8 cellular contexts compared by ENCODE assay signal in the genomic region with DNA sequence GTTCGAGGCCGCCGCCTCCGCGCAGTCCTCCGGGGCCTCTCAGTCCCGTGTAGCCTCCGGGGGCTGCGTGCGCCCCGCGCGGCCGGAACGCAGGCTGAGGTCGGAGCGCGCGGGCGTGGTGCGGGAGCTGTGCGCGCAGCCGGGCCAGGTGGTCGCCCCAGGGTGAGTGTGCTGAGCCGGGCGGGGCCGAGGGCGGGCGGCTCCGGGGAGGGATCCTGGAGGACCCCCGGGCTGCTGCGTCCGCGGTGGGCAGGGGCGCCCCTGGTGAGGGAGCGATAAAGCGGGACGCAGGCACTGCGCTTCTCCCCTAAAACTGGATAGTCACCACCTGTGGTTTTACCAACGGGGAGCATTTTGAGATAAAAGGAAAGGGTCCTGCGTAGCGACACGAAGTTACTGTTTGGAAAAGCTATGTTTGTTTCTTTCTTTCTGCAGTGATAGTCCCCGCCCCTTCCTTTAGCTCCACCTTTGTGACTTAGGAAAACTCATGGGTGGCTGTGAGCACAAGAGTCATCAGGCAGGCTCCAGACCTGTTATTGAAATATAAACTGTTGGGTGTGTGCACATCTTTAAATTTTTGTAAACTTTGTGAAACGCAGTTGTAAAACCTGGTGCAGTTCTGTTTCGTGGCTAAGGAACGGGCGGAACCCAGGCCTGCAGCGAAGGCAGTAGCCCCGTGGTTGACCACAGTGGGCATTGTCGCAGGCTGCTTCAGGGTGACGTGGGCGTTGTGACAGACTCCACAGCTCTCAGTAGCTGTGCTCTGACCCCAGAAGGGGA. TPM values are rescaled to one million over a fixed set of nuclear protein-coding genes. Genes with fewer than 3 reads are reported as not detected.
A peak's percentile ranks its signal among the peaks of the same experiment; 100 is the strongest.
DNase-seq lines count a peak whose midpoint lies in the region; ATAC-seq and TF ChIP-seq lines count a peak whose summit lies in the region.

No MANE protein-coding gene starts in this region.

- no peak for ATAC-seq in activated CD4-positive, alpha-beta T cell treated with anti-CD3 and anti-CD28 coated beads for 36 hours
- ATAC-seq in HG03139 (IDR thresholded peaks at IDR 0.05; ENCODE audit: unreplicated experiment): peak; percentile 1

- peak overlapping the region; percentile 98 to 100 for H3K27ac ChIP-seq in ascending aorta

- H3K4me1 ChIP-seq in ascending aorta: peaks cover 2 to 18% of the 10 kb centered on the region in 2 donors

- no peaks in the 10 kb centered on the region for H3K27me3 Mint-ChIP-seq in activated CD4-positive, alpha-beta T cell treated with anti-CD3 and anti-CD28 coated beads for 36 hours
- peaks cover 26 to 49% (median 30%) of the 10 kb centered on the region in 3 donors for H3K27me3 Mint-ChIP-seq in immature natural killer cell (ENCODE audit: low read depth in 3 of 3)

- H3K27me3 ChIP-seq in ascending aorta: no peaks in the 10 kb centered on the region

- no peaks in the 10 kb centered on the region for H3K9me3 ChIP-seq in ascending aorta

- peaks cover 75% of the 10 kb centered on the region for H3K4me1 Mint-ChIP-seq in activated CD4-positive, alpha-beta T cell treated with anti-CD3 and anti-CD28 coated beads for 36 hours
- peaks cover 66 to 67% of the 10 kb centered on the region in 2 donors for H3K4me1 Mint-ChIP-seq in immature natural killer cell

- POLR2A ChIA-PET in activated CD4-positive, alpha-beta T cell treated with anti-CD3 and anti-CD28 coated beads for 36 hours (lab: Charles Lee): interaction anchor here (0.9 to 1.2 kb wide), 3 partner anchors 157 to 612 kb away, joined by 3 to 6 read pairs (median 3); no protein-coding TSS in a partner anchor

- intact Hi-C loops in activated CD4-positive, alpha-beta T cell treated with anti-CD3 and anti-CD28 coated beads for 36 hours (cut with DNase I, micrococcal nuclease): loop anchor here in 1 of 2 experiments (5.0 kb wide), 1 partner anchor 352 kb away; a partner anchor contains a TSS
- intact Hi-C loops in ascending aorta (cut with DNase I): loop anchor here (5.0 kb wide), 1 partner anchor 272 kb away; a partner anchor contains a TSS

- peaks cover 64% of the 10 kb centered on the region for H3K36me3 Mint-ChIP-seq in activated CD4-positive, alpha-beta T cell treated with anti-CD3 and anti-CD28 coated beads for 36 hours (ENCODE audit: low read depth)
- H3K36me3 Mint-ChIP-seq in immature natural killer cell: peaks cover 0 to 5% (median 0%) of the 10 kb centered on the region in 3 donors

- H3K36me3 ChIP-seq in ascending aorta: peaks cover 0 to 14% of the 10 kb centered on the region in 2 donors

- no peak for TF ChIP-seq CTCF in ascending aorta (IDR thresholded peaks at IDR 0.05)
- TF ChIP-seq CTCF in GM10266 (IDR thresholded peaks at IDR 0.05; ENCODE audit: control insufficient read depth, insufficient read depth, low read depth, missing control alignments): no peak

- CTCF ChIA-PET in activated CD4-positive, alpha-beta T cell treated with anti-CD3 and anti-CD28 coated beads for 36 hours (lab: Charles Lee): interaction anchor here (0.5 to 0.9 kb wide), 5 partner anchors 163 to 364 kb away, joined by 3 read pairs; no protein-coding TSS in a partner anchor

- H3K9me3 Mint-ChIP-seq in activated CD4-positive, alpha-beta T cell treated with anti-CD3 and anti-CD28 coated beads for 36 hours (ENCODE audit: low read depth): peaks cover 2% of the 10 kb centered on the region
- H3K9me3 Mint-ChIP-seq in immature natural killer cell: no peaks in the 10 kb centered on the region

- peak overlapping the region; percentile 90 for H3K4me3 Mint-ChIP-seq in activated CD4-positive, alpha-beta T cell treated with anti-CD3 and anti-CD28 coated beads for 36 hours
- H3K4me3 Mint-ChIP-seq in immature natural killer cell: peak overlapping the region; percentile 92 to 95 (median 93)

- H3K4me3 ChIP-seq in ascending aorta: peak overlapping the region; percentile 92 to 99

- DNase-seq in activated CD4-positive, alpha-beta T cell treated with anti-CD3 and anti-CD28 coated beads for 36 hours: peak; percentile 69
- DNase-seq in activated CD4-positive, alpha-beta T cell treated with anti-CD3 and anti-CD28 coated beads for 1 hour: no peak
- no peak for DNase-seq in ascending aorta (ENCODE audit: low spot score in 2 of 2)
- peak; percentile 80 to 83 (median 81) for DNase-seq in immature natural killer cell
- DNase-seq in stimulated activated CD4-positive, alpha-beta T cell treated with anti-CD3 and anti-CD28 coated beads, Interleukin-1b, Interleukin-23, amount 100 ng/mL, for 48 hours: peak; percentile 48
- no peak for DNase-seq in GM10266 (ENCODE audit: extremely low spot score)

- H3K27ac Mint-ChIP-seq in activated CD4-positive, alpha-beta T cell treated with anti-CD3 and anti-CD28 coated beads for 36 hours: peak overlapping the region; percentile 92
- peak overlapping the region; percentile 87 to 98 (median 97) for H3K27ac Mint-ChIP-seq in immature natural killer cell

TF ChIP-seq in PFSK-1, 5 proteins besides CTCF, POLR2A, EP300 and RAD21:
- TF ChIP-seq FOXP2 (optimal IDR thresholded peaks at IDR 0.05; ENCODE audit: borderline replicate concordance, extremely low read depth, extremely low read length, insufficient read depth) (no peak), TAF1 (IDR thresholded peaks at IDR 0.05; ENCODE audit: borderline replicate concordance, insufficient read depth, low read length) (0 out of 2 replicates have a peak, but pooled peaks have one; percentile 8)
- TF ChIP-seq, protein P1, sequence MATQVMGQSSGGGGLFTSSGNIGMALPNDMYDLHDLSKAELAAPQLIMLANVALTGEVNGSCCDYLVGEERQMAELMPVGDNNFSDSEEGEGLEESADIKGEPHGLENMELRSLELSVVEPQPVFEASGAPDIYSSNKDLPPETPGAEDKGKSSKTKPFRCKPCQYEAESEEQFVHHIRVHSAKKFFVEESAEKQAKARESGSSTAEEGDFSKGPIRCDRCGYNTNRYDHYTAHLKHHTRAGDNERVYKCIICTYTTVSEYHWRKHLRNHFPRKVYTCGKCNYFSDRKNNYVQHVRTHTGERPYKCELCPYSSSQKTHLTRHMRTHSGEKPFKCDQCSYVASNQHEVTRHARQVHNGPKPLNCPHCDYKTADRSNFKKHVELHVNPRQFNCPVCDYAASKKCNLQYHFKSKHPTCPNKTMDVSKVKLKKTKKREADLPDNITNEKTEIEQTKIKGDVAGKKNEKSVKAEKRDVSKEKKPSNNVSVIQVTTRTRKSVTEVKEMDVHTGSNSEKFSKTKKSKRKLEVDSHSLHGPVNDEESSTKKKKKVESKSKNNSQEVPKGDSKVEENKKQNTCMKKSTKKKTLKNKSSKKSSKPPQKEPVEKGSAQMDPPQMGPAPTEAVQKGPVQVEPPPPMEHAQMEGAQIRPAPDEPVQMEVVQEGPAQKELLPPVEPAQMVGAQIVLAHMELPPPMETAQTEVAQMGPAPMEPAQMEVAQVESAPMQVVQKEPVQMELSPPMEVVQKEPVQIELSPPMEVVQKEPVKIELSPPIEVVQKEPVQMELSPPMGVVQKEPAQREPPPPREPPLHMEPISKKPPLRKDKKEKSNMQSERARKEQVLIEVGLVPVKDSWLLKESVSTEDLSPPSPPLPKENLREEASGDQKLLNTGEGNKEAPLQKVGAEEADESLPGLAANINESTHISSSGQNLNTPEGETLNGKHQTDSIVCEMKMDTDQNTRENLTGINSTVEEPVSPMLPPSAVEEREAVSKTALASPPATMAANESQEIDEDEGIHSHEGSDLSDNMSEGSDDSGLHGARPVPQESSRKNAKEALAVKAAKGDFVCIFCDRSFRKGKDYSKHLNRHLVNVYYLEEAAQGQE (IDR thresholded peaks at IDR 0.05; ENCODE audit: insufficient read depth in 1 of 2, low read depth in 2 of 2, low read length in 2 of 2): no peak

RNA-seq across cellular contexts. Expression of a gene that starts 0.7 kb away (rescaled TPM):
- 10 to 100 TPM; 36.7 to 45.5 TPM for total RNA-seq in activated CD4-positive, alpha-beta T cell treated with anti-CD3 and anti-CD28 coated beads for 36 hours
- 32.4 TPM for polyA plus RNA-seq in PFSK-1 (2012; ENCODE audit: insufficient read length, low read depth)
- total RNA-seq in ascending aorta: 31.7 TPM
- polyA plus RNA-seq in immature natural killer cell: 10 to 100 TPM in 1 of 3 donors, 1 to 10 TPM in 2; 6.6 to 20.3 (median 9.3) TPM

Comparison
In these comparisons a context has a peak if more than half of its experiments do, and no peak if none do; other contexts are left out.
1. DNase-seq: peak in activated CD4-positive, alpha-beta T cell treated with anti-CD3 and anti-CD28 coated beads for 36 hours (single experiment), immature natural killer cell (3 of 3) and stimulated activated CD4-positive, alpha-beta T cell treated with anti-CD3 and anti-CD28 coated beads, Interleukin-1b, Interleukin-23, amount 100 ng/mL, for 48 hours (single experiment); none in activated CD4-positive, alpha-beta T cell treated with anti-CD3 and anti-CD28 coated beads for 1 hour (single experiment), ascending aorta (0 of 2) and GM10266 (single experiment).